In genomic region chr12:84643993-84644392, GRCh38 we compare ENCODE assay signal across 14 cellular contexts.
DNase-seq lines count a peak whose midpoint lies in the region; TF ChIP-seq lines count a peak whose summit lies in the region.
"Had no signal": no experiment of that assay in that cellular context is flagged by ENCODE, and none has a peak within 500 bp of the region (broad histone marks: within the 10 kb centered on the region; RNA-seq: fewer than 3 reads in every experiment).

No MANE protein-coding gene starts in this region.

- no peaks in the 10 kb centered on the region for H3K9me3 ChIP-seq in OCI-LY3 (ENCODE audit: insufficient read depth, low read length)
- H3K9me3 ChIP-seq: BLaER1, Caco-2 had no signal

- no peaks in the 10 kb centered on the region for H4K20me1 ChIP-seq in OCI-LY3 (ENCODE audit: insufficient read depth, low read length)
- H4K20me1 ChIP-seq: BLaER1 had no signal

- H3K27me3 ChIP-seq in OCI-LY3 (ENCODE audit: low read depth, low read length): no peaks in the 10 kb centered on the region
- H3K27me3 ChIP-seq: BLaER1 had no signal

- TF ChIP-seq CTCF in OCI-LY3 (IDR thresholded peaks at IDR 0.05; ENCODE audit: low read depth, low read length) (no peak), mesothelial cell of epicardium (IDR thresholded peaks at IDR 0.05; ENCODE audit: unreplicated experiment) (no peak)

- H3K4me1 Mint-ChIP-seq in mesothelial cell of epicardium: peaks cover 22% of the 10 kb centered on the region
- H3K4me1 Mint-ChIP-seq: CD8-positive, alpha-beta memory T cell had no signal

- peak overlapping the region; percentile 39 for H3K4me2 ChIP-seq in OCI-LY3 (ENCODE audit: low read length)
- H3K4me2 ChIP-seq: BLaER1 had no signal

- no peaks in the 10 kb centered on the region for H3K36me3 ChIP-seq in OCI-LY3 (replicated peaks; ENCODE audit: low read depth, low read length)
- H3K36me3 ChIP-seq: BLaER1 had no signal

- H3K9ac ChIP-seq in OCI-LY3 (ENCODE audit: low read length): no peak overlapping the region
- H3K9ac ChIP-seq: BLaER1, GM23248 had no signal

- H3K9me3 Mint-ChIP-seq in mesothelial cell of epicardium: no peaks in the 10 kb centered on the region

- H3K4me3 Mint-ChIP-seq in mesothelial cell of epicardium: no peak overlapping the region
- H3K4me3 Mint-ChIP-seq: CD8-positive, alpha-beta memory T cell had no signal

- H2AFZ ChIP-seq in OCI-LY3 (ENCODE audit: low read depth, low read length): 0 out of 2 replicates have a peak overlapping the region, but pooled peaks have one; percentile 14
- H2AFZ ChIP-seq: GM23248 had no signal

- H3K27ac Mint-ChIP-seq in mesothelial cell of epicardium: peak overlapping the region; percentile 59
- H3K27ac Mint-ChIP-seq: CD8-positive, alpha-beta memory T cell had no signal

- no peak overlapping the region for H3K27ac ChIP-seq in OCI-LY3 (ENCODE audit: low read length)
- H3K27ac ChIP-seq: 22Rv1, BLaER1, GM23248, HL-60 had no signal

- peak; percentile 38 for DNase-seq in DMS 273 (lab: John Stamatoyannopoulos, UW; ENCODE audit: unreplicated experiment)
- no peak for DNase-seq in DMS 273 treated with DMSO at 0.1 percent for 48 hours (lab: John Stamatoyannopoulos, UW)
- peak; percentile 87 for DNase-seq in NCI-H2171 (lab: John Stamatoyannopoulos, UW)
- no peak for DNase-seq in mesothelial cell of epicardium (ENCODE audit: low spot score in 2 of 2, unreplicated experiment in 2 of 2)
- no peak for DNase-seq in GM03348 (ENCODE audit: low spot score)
- DNase-seq in NCI-H1105 (lab: John Stamatoyannopoulos, UW): no peak
- DNase-seq: Caco-2; CD8-positive, alpha-beta memory T cell; DMS79; GM23248 had no signal

- peaks cover 12% of the 10 kb centered on the region for H3K4me1 ChIP-seq in OCI-LY3 (ENCODE audit: low read length)
- H3K4me1 ChIP-seq: BLaER1, Caco-2 had no signal

- H3K79me2 ChIP-seq in OCI-LY3 (ENCODE audit: low read length): no peaks in the 10 kb centered on the region

- H3K36me3 Mint-ChIP-seq in mesothelial cell of epicardium: no peaks in the 10 kb centered on the region
- H3K36me3 Mint-ChIP-seq: CD8-positive, alpha-beta memory T cell had no signal

- H3K27me3 Mint-ChIP-seq in mesothelial cell of epicardium (ENCODE audit: low read depth): no peaks in the 10 kb centered on the region

- H3K4me3 ChIP-seq in OCI-LY3 (ENCODE audit: low read length): no peak overlapping the region
- H3K4me3 ChIP-seq: BLaER1, GM23248 had no signal

Comparison
In these comparisons a context has a peak if more than half of its experiments do, and no peak if none do; other contexts are left out.
1. DNase-seq: peak in DMS 273 (single experiment) and NCI-H2171 (single experiment); none in DMS 273 treated with DMSO at 0.1 percent for 48 hours (single experiment), mesothelial cell of epicardium (0 of 2), GM03348 (single experiment) and NCI-H1105 (single experiment).